In genomic region chr7:116316838-116317612, GRCh38 we compare ENCODE assay signal across 10 cellular contexts.
DNase-seq lines count a peak whose midpoint lies in the region; ATAC-seq lines count a peak whose summit lies in the region.
"Had no signal": no experiment of that assay in that cellular context is flagged by ENCODE, and none has a peak within 500 bp of the region (broad histone marks: within the 10 kb centered on the region; RNA-seq: fewer than 3 reads in every experiment).

No MANE protein-coding gene starts in this region.

- H3K27ac ChIP-seq in CD4-positive, alpha-beta memory T cell (ENCODE audit: low read depth, low read length), result no peak overlapping the region
- H3K27ac ChIP-seq: neutrophil had no signal

- no peaks in the 10 kb centered on the region for H3K9me3 Mint-ChIP-seq in activated naive CD4-positive, alpha-beta T cell treated with anti-CD3 and anti-CD28 coated beads, Interleukin-2, amount 50 U/mL, for 72 hours
- peaks cover 0 to 2% (median 0%) of the 10 kb centered on the region in 8 donors for H3K9me3 Mint-ChIP-seq in CD4-positive, alpha-beta memory T cell

- peak overlapping the region in 1 of 2 donors; percentile 71 for H3K27ac Mint-ChIP-seq in activated naive CD4-positive, alpha-beta T cell treated with anti-CD3 and anti-CD28 coated beads, Interleukin-2, amount 50 U/mL, for 72 hours
- no peak overlapping the region for H3K27ac Mint-ChIP-seq in CD4-positive, alpha-beta memory T cell

- CTCF ChIA-PET in CD4-positive, alpha-beta memory T cell (lab: Charles Lee; ENCODE audit: partially characterized antibody), result no interaction called here

- intact Hi-C loops in CD4-positive, alpha-beta memory T cell (cut with micrococcal nuclease), result no loop called here

- peaks cover 13 to 23% of the 10 kb centered on the region in 2 donors for H3K27me3 Mint-ChIP-seq in CD4-positive, alpha-beta memory T cell

- DNase-seq in Ammon's horn (ENCODE audit: low spot score) (peak; percentile 88), hippocampal formation (lab: John Stamatoyannopoulos, UW) (peak; percentile 56 to 80), NCI-H1092 treated with DMSO at 0.1 percent for 48 hours (lab: John Stamatoyannopoulos, UW) (no peak)
- peak in 1 of 2 donors; percentile 49 for DNase-seq in activated naive CD4-positive, alpha-beta T cell treated with anti-CD3 and anti-CD28 coated beads, Interleukin-2, amount 50 U/mL, for 72 hours (ENCODE audit: low spot score in 2 of 2)
- peak; percentile 43 for DNase-seq in stimulated activated CD4-positive, alpha-beta T cell treated with anti-CD3 and anti-CD28 coated beads, Interleukin-15, amount 100 ng/mL, for 24 hours
- no peak for DNase-seq in CD4-positive, alpha-beta memory T cell

- ATAC-seq in GM19372 (IDR thresholded peaks at IDR 0.05; ENCODE audit: low read depth, unreplicated experiment) (peak; percentile 82), HG03342 (IDR thresholded peaks at IDR 0.05; ENCODE audit: unreplicated experiment) (peak; percentile 91)
- peak; percentile 92 to 96 for ATAC-seq in activated naive CD4-positive, alpha-beta T cell treated with anti-CD3 and anti-CD28 coated beads, Interleukin-2, amount 50 U/mL, for 72 hours
- ATAC-seq: K562 had no signal

- H3K4me1 Mint-ChIP-seq in CD4-positive, alpha-beta memory T cell, result no peaks in the 10 kb centered on the region

- H3K4me1 ChIP-seq in CD4-positive, alpha-beta memory T cell (ENCODE audit: insufficient read depth, low read length), result no peaks in the 10 kb centered on the region

- no peaks in the 10 kb centered on the region for H3K9me3 ChIP-seq in CD4-positive, alpha-beta memory T cell (ENCODE audit: control insufficient read depth in 1 of 2, low read length in 2 of 2)
- H3K9me3 ChIP-seq: neutrophil had no signal

- H3K27me3 ChIP-seq in CD4-positive, alpha-beta memory T cell (ENCODE audit: insufficient read depth, low read length), result no peaks in the 10 kb centered on the region
- H3K27me3 ChIP-seq: neutrophil had no signal

- POLR2A ChIA-PET in CD4-positive, alpha-beta memory T cell (lab: Charles Lee; ENCODE audit: partially characterized antibody), result no interaction called here

- H3K4me3 Mint-ChIP-seq in CD4-positive, alpha-beta memory T cell, result no peak overlapping the region

- H3K4me3 ChIP-seq in CD4-positive, alpha-beta memory T cell (ENCODE audit: low read length in 2 of 2), result no peak overlapping the region
- H3K4me3 ChIP-seq: K562 had no signal

- H3K36me3 ChIP-seq in CD4-positive, alpha-beta memory T cell (ENCODE audit: insufficient read depth, low read length), result no peaks in the 10 kb centered on the region
- H3K36me3 ChIP-seq: neutrophil had no signal

- H3K36me3 Mint-ChIP-seq in activated naive CD4-positive, alpha-beta T cell treated with anti-CD3 and anti-CD28 coated beads, Interleukin-2, amount 50 U/mL, for 72 hours, result no peaks in the 10 kb centered on the region
- no peaks in the 10 kb centered on the region for H3K36me3 Mint-ChIP-seq in CD4-positive, alpha-beta memory T cell

Comparison
In these comparisons a context has a peak if more than half of its experiments do, and no peak if none do; other contexts are left out.
1. DNase-seq: peak in Ammon's horn (single experiment), hippocampal formation (2 of 2) and stimulated activated CD4-positive, alpha-beta T cell treated with anti-CD3 and anti-CD28 coated beads, Interleukin-15, amount 100 ng/mL, for 24 hours (single experiment); none in CD4-positive, alpha-beta memory T cell (0 of 5) and NCI-H1092 treated with DMSO at 0.1 percent for 48 hours (single experiment).
2. Peak in every context shown above with its lines, with median percentiles within 50 percentile points of each other: ATAC-seq.